In the genomic region with DNA sequence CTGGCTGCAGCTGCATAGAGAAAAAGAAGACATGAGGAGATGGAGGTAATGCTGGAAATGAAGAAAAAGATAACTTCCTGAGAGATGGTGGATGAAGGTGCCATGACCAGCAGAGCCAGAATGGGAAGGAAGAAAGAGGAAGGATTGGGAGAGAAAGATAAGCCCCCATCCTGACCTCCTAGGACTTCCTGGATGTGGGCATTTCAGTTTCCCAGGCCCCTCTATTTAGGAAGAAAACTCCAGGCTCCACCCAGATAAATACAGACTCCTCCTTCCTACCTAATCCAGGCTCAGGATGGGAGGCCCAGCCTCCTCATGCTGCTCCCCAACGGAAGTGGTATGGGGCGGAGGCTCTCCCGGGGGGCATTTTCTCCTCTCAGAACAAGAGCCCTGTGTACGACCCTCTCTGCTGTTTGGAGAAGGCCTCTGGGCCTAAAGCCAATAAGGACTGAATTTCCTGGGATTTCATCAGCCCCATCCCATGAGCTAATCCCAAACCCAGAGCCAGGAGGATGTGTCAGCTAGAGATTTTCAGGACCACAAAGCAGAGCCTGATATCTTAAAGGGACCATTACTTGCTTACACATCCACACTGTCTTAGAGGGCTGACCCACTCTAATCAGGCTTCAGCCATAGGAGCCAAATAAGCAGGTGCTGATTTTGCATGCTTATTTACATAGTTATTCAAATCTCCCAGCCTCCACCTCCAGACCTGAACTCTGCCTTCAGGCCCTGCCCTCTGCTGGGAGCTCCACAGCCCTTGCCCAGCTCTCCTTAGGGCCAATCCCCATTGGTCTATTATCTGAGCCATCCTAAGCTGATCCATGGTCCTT, we compare ENCODE assay signal across 1 cellular context.
TF ChIP-seq lines count a peak whose summit lies in the region.

No MANE protein-coding gene starts in this region.

TF ChIP-seq in GM12878, 131 proteins besides CTCF, POLR2A, EP300 and RAD21:
- TF ChIP-seq MXI1 (IDR thresholded peaks at IDR 0.05; ENCODE audit: low read depth, low read length): no peak
- TF ChIP-seq, protein P1, sequence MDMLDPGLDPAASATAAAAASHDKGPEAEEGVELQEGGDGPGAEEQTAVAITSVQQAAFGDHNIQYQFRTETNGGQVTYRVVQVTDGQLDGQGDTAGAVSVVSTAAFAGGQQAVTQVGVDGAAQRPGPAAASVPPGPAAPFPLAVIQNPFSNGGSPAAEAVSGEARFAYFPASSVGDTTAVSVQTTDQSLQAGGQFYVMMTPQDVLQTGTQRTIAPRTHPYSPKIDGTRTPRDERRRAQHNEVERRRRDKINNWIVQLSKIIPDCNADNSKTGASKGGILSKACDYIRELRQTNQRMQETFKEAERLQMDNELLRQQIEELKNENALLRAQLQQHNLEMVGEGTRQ (IDR thresholded peaks at IDR 0.05; ENCODE audit: borderline replicate concordance, low read depth, low read length): no peak
- TF ChIP-seq YY1 (IDR thresholded peaks at IDR 0.05; ENCODE audit: low read depth, low read length): 0 out of 2 replicates have a peak, but pooled peaks have one; percentile 11
- TF ChIP-seq POU2F2 (IDR thresholded peaks at IDR 0.05; ENCODE audit: borderline replicate concordance, low read depth, low read length): peak; percentile 62; the same call in 1 of the 3 replicates
- TF ChIP-seq SMC3 (IDR thresholded peaks at IDR 0.05; ENCODE audit: borderline replicate concordance, low read length): peak; percentile 4; the same call in 1 of the 2 replicates
